In genomic region chr19:10818306-10819123, GRCh38 we compare ENCODE assay signal across 2 cellular contexts.
TF ChIP-seq lines count a peak whose summit lies in the region.

No MANE protein-coding gene starts in this region.

TF ChIP-seq in SK-N-SH, 30 proteins besides CTCF, POLR2A, EP300 and RAD21:
- no peak for TF ChIP-seq RCOR1 (IDR thresholded peaks at IDR 0.05; ENCODE audit: low read length)

TF ChIP-seq in H1, 55 proteins besides CTCF, POLR2A, EP300 and RAD21:
- no peak for TF ChIP-seq GABPA (IDR thresholded peaks at IDR 0.05; ENCODE audit: borderline replicate concordance, insufficient read depth, low read length)
- TF ChIP-seq ASH2L (IDR thresholded peaks at IDR 0.05; ENCODE audit: low read length): no peak
- no peak for TF ChIP-seq SIRT6 (IDR thresholded peaks at IDR 0.05; ENCODE audit: low read length)
- TF ChIP-seq ATF3 (IDR thresholded peaks at IDR 0.05; ENCODE audit: insufficient read depth, low read depth, low read length): no peak
- TF ChIP-seq SP2 (IDR thresholded peaks at IDR 0.05; ENCODE audit: low read length): no peak
- no peak for TF ChIP-seq KDM5A (IDR thresholded peaks at IDR 0.05; ENCODE audit: low read length)
- no peak for TF ChIP-seq RNF2 (IDR thresholded peaks at IDR 0.05; ENCODE audit: borderline replicate concordance, low read depth, low read length, missing control alignments, poor library complexity, severe bottlenecking)
- TF ChIP-seq RFX5 (IDR thresholded peaks at IDR 0.05; ENCODE audit: borderline replicate concordance, low read depth, low read length): no peak
- no peak for TF ChIP-seq SAP30 (IDR thresholded peaks at IDR 0.05; ENCODE audit: insufficient read depth, insufficient replicate concordance, low read length)
- no peak for TF ChIP-seq KDM4A (IDR thresholded peaks at IDR 0.05; ENCODE audit: low read depth, low read length, severe bottlenecking)
- no peak for TF ChIP-seq CBX8 (IDR thresholded peaks at IDR 0.05; ENCODE audit: borderline replicate concordance, low read depth, low read length)
- no peak for TF ChIP-seq MAX (IDR thresholded peaks at IDR 0.05)
- TF ChIP-seq E2F6 (IDR thresholded peaks at IDR 0.05): no peak
- no peak for TF ChIP-seq CHD1 (IDR thresholded peaks at IDR 0.05; ENCODE audit: low read depth, low read length)
- no peak for TF ChIP-seq JUN (IDR thresholded peaks at IDR 0.05; ENCODE audit: low read depth, low read length)
- TF ChIP-seq CBX5 (IDR thresholded peaks at IDR 0.05; ENCODE audit: low read depth, low read length): no peak
- TF ChIP-seq ATF2 (IDR thresholded peaks at IDR 0.05; ENCODE audit: low read length): no peak
- TF ChIP-seq SUZ12 (IDR thresholded peaks at IDR 0.05; ENCODE audit: low read length): no peak
- no peak for TF ChIP-seq JUND (IDR thresholded peaks at IDR 0.05; ENCODE audit: low read length)
